ENCODE assay signal across 8 cellular contexts in the genomic region with DNA sequence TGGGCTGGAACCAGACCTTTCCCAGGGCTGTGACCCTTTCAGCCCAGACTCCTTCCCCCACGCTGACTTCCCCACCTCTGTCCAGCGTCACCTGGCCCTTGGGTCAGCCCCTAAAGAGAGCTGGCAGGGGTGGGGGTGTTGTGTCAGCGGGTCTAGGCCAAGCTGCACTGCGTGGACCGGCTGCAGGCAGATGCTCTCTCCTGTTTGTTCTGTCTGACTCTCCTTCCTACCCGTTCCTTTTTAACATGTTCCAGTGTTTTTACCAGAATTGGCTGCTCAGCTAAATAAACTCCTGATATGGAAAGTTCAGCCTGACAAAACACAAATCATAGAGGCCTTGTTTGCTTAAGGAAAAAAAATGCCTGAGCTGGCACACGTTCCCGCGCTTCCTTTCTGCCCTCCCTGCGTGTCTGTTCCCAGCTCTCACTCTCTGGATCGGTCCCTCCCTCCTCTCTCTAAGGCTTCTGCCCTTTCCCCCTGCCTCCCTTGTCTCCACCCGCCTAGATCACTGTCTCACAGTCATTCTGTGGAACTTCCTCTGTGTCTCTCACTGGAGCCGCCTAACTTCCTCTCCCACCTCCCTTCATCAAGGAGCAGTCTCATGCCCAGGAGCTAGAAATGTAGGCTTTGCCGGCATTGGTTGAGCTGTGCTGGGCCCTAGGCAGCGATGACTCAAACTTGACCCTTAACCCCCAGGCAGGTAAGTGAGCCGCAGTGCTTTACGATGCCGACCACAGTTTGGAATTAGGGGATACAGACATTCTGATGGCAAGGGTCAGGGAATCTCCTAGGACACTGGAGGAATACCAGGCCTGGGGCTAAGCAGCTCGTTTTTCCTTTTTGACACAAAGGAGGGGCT. TPM values are rescaled to one million over a fixed set of nuclear protein-coding genes. Genes with fewer than 3 reads are reported as not detected.
A peak's percentile ranks its signal among the peaks of the same experiment; 100 is the strongest.
DNase-seq lines count a peak whose midpoint lies in the region; ATAC-seq, FAIRE-seq and TF ChIP-seq lines count a peak whose summit lies in the region.

No MANE protein-coding gene starts in this region.

- peak overlapping the region; percentile 76 to 95 (median 88) for H3K4me2 ChIP-seq in BLaER1 treated with 17β-estradiol and CSF1 and Interleukin-3, amounts not matched to agents 10 nM and 100 nM
- peak overlapping the region; percentile 30 for H3K4me2 ChIP-seq in Loucy (ENCODE audit: low read depth, low read length, poor library complexity, severe bottlenecking)

- no peak for DNase-seq in WTC11 (ENCODE audit: low spot score)
- DNase-seq in heart right ventricle = peak; percentile 41 to 44
- no peak for DNase-seq in activated effector memory CD4-positive, alpha-beta T cell treated with anti-CD3 and anti-CD28 coated beads, Interleukin-2, amount 50 U/mL, for 16 hours
- no peak for DNase-seq in GM19239 (ENCODE audit: insufficient read length, low spot score)

- no peaks in the 10 kb centered on the region for H3K27me3 ChIP-seq in BLaER1 treated with 17β-estradiol and CSF1 and Interleukin-3, amounts not matched to agents 10 nM and 100 nM
- no peaks in the 10 kb centered on the region for H3K27me3 ChIP-seq in Loucy (ENCODE audit: insufficient read depth, low read length, poor library complexity, severe bottlenecking)
- H3K27me3 ChIP-seq in heart right ventricle = no peaks in the 10 kb centered on the region
- no peaks in the 10 kb centered on the region for H3K27me3 ChIP-seq in rectal smooth muscle tissue (ENCODE audit: control insufficient read depth, insufficient read depth, low read length)

- peaks cover 61 to 66% (median 62%) of the 10 kb centered on the region in 10 experiments for H3K4me1 ChIP-seq in BLaER1 treated with 17β-estradiol and CSF1 and Interleukin-3, amounts not matched to agents 10 nM and 100 nM
- peaks cover 40% of the 10 kb centered on the region for H3K4me1 ChIP-seq in Loucy (ENCODE audit: insufficient read depth, low read length, poor library complexity, severe bottlenecking)
- H3K4me1 ChIP-seq in heart right ventricle = peaks cover 15 to 57% (median 40%) of the 10 kb centered on the region in 9 donors
- peaks cover 71% of the 10 kb centered on the region for H3K4me1 ChIP-seq in rectal smooth muscle tissue (ENCODE audit: control insufficient read depth, insufficient read depth, low read length)

- intact Hi-C loops in heart right ventricle (cut with DNase I) = no loop called here

- no peaks in the 10 kb centered on the region for H3K9me3 Mint-ChIP-seq in WTC11

- H3K9me3 ChIP-seq in BLaER1 treated with 17β-estradiol and CSF1 and Interleukin-3, amounts not matched to agents 10 nM and 100 nM (replicated peaks in 1 of 11) = no peaks in the 10 kb centered on the region
- H3K9me3 ChIP-seq in Loucy (ENCODE audit: insufficient read depth, low read depth, low read length) (no peaks in the 10 kb centered on the region), heart right ventricle (no peaks in the 10 kb centered on the region)

- peaks cover 35% of the 10 kb centered on the region for H3K4me1 Mint-ChIP-seq in WTC11

- H3K9ac ChIP-seq in BLaER1 treated with 17β-estradiol and CSF1 and Interleukin-3, amounts not matched to agents 10 nM and 100 nM = peak overlapping the region; percentile 56 to 87 (median 64)
- H3K9ac ChIP-seq in Loucy (ENCODE audit: low read depth, low read length, poor library complexity, severe bottlenecking) (no peak overlapping the region), rectal smooth muscle tissue (ENCODE audit: low read length) (no peak overlapping the region)

- H3K27ac ChIP-seq in BLaER1 treated with 17β-estradiol and CSF1 and Interleukin-3, amounts not matched to agents 10 nM and 100 nM = peak overlapping the region; percentile 54 to 98 (median 88)
- H3K27ac ChIP-seq in heart right ventricle (peak overlapping the region; percentile 59 to 86 (median 72)), rectal smooth muscle tissue (ENCODE audit: low read depth, low read length) (peak overlapping the region; percentile 95)

- H3K4me3 ChIP-seq in BLaER1 treated with 17β-estradiol and CSF1 and Interleukin-3, amounts not matched to agents 10 nM and 100 nM = peak overlapping the region in 8 of 10 experiments; percentile 16 to 59 (median 36); a peak in 14 of 20 replicates
- H3K4me3 ChIP-seq in Loucy (ENCODE audit: low read length, poor library complexity, severe bottlenecking) (no peak overlapping the region), heart right ventricle (peak overlapping the region in 6 of 10 donors; percentile 7 to 24 (median 18)), rectal smooth muscle tissue (ENCODE audit: low read length) (peak overlapping the region; percentile 51)

- H3K9me2 ChIP-seq in Loucy (replicated peaks; ENCODE audit: low read depth, low read length) = no peaks in the 10 kb centered on the region

- peak overlapping the region; percentile 95 for H3K27ac Mint-ChIP-seq in WTC11

- peaks cover 31% of the 10 kb centered on the region for H3K79me2 ChIP-seq in Loucy (ENCODE audit: insufficient read depth, low read length)

- 46 to 52% methylated on average over 19 of the region's 19 CpGs for WGBS in heart right ventricle, 2 donors

- peaks cover 9 to 41% (median 36%) of the 10 kb centered on the region in 11 experiments for H3K36me3 ChIP-seq in BLaER1 treated with 17β-estradiol and CSF1 and Interleukin-3, amounts not matched to agents 10 nM and 100 nM
- H3K36me3 ChIP-seq in Loucy (ENCODE audit: insufficient read depth, low read length) (peaks cover 35% of the 10 kb centered on the region; the same call in 1 of the 2 replicates), heart right ventricle (peaks cover 0 to 30% (median 6%) of the 10 kb centered on the region in 9 donors), rectal smooth muscle tissue (ENCODE audit: control insufficient read depth, insufficient read depth, low read length) (no peaks in the 10 kb centered on the region)

- FAIRE-seq in GM19239 (lab: Jason Lieb, UNC) = no peak

- CTCF ChIA-PET in WTC11 (lab: Charles Lee) = interaction anchor here (0.6 to 2.7 kb wide), 17 partner anchors 9 to 279 kb away, joined by 3 to 24 read pairs (median 4); a partner anchor contains a TSS

- peaks cover 0 to 20% (median 0%) of the 10 kb centered on the region in 11 experiments; a peak in 5 of 22 replicates for H4K20me1 ChIP-seq in BLaER1 treated with 17β-estradiol and CSF1 and Interleukin-3, amounts not matched to agents 10 nM and 100 nM
- H4K20me1 ChIP-seq in Loucy (ENCODE audit: insufficient read depth, low read length, poor library complexity, severe bottlenecking) = peaks cover 5% of the 10 kb centered on the region

- ATAC-seq in WTC11 (peak; percentile 9), heart right ventricle (peak; percentile 50 to 72 (median 62)), HG03025 (IDR thresholded peaks at IDR 0.05; ENCODE audit: low FRiP score, unreplicated experiment) (no peak)

- no peak overlapping the region for H3K4me3 Mint-ChIP-seq in WTC11

- H3K36me3 Mint-ChIP-seq in WTC11 = peaks cover 18% of the 10 kb centered on the region

- POLR2A ChIA-PET in WTC11 (lab: Charles Lee) = interaction anchor here (0.8 to 2.4 kb wide), 2 partner anchors 15 to 269 kb away, joined by 3 to 8 read pairs; a partner anchor contains a TSS

- H3F3A ChIP-seq in Loucy (ENCODE audit: low read depth) = peaks cover 4% of the 10 kb centered on the region; the same call in 1 of the 2 replicates

- H3K27me3 Mint-ChIP-seq in WTC11 (ENCODE audit: low read depth) = no peaks in the 10 kb centered on the region

- TF ChIP-seq CTCF in Loucy (conservative IDR thresholded peaks at IDR 0.05; ENCODE audit: low read length) = no peak
- no peak; the same call in 1 of the 2 replicates for TF ChIP-seq CTCF in WTC11 (IDR thresholded peaks at IDR 0.05)
- TF ChIP-seq CTCF in heart right ventricle (IDR thresholded peaks at IDR 0.05) = no peak

- no peak overlapping the region for H2AFZ ChIP-seq in Loucy (ENCODE audit: low read length)

TF ChIP-seq in WTC11, 78 proteins besides CTCF, POLR2A, EP300 and RAD21 (continues in another document):
- no peak for TF ChIP-seq IRF2 (CRISPR knock-in tag; IDR thresholded peaks at IDR 0.05; ENCODE audit: borderline replicate concordance, low read depth)
- TF ChIP-seq, protein P1, sequence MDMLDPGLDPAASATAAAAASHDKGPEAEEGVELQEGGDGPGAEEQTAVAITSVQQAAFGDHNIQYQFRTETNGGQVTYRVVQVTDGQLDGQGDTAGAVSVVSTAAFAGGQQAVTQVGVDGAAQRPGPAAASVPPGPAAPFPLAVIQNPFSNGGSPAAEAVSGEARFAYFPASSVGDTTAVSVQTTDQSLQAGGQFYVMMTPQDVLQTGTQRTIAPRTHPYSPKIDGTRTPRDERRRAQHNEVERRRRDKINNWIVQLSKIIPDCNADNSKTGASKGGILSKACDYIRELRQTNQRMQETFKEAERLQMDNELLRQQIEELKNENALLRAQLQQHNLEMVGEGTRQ (CRISPR knock-in tag; IDR thresholded peaks at IDR 0.05) = no peak
- TF ChIP-seq JUN (CRISPR knock-in tag; IDR thresholded peaks at IDR 0.05) = no peak
- TF ChIP-seq, protein P2, sequence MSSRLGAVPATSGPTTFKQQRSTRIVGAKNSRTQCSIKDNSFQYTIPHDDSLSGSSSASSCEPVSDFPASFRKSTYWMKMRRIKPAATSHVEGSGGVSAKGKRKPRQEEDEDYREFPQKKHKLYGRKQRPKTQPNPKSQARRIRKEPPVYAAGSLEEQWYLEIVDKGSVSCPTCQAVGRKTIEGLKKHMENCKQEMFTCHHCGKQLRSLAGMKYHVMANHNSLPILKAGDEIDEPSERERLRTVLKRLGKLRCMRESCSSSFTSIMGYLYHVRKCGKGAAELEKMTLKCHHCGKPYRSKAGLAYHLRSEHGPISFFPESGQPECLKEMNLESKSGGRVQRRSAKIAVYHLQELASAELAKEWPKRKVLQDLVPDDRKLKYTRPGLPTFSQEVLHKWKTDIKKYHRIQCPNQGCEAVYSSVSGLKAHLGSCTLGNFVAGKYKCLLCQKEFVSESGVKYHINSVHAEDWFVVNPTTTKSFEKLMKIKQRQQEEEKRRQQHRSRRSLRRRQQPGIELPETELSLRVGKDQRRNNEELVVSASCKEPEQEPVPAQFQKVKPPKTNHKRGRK (CRISPR knock-in tag; IDR thresholded peaks at IDR 0.05; ENCODE audit: borderline replicate concordance) = no peak
- no peak for TF ChIP-seq ZNF121 (CRISPR knock-in tag; IDR thresholded peaks at IDR 0.05)
- TF ChIP-seq, protein P3, sequence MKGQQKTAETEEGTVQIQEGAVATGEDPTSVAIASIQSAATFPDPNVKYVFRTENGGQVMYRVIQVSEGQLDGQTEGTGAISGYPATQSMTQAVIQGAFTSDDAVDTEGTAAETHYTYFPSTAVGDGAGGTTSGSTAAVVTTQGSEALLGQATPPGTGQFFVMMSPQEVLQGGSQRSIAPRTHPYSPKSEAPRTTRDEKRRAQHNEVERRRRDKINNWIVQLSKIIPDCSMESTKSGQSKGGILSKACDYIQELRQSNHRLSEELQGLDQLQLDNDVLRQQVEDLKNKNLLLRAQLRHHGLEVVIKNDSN (CRISPR knock-in tag; IDR thresholded peaks at IDR 0.05) = no peak
- no peak for TF ChIP-seq ELF4 (CRISPR knock-in tag; IDR thresholded peaks at IDR 0.05; ENCODE audit: low read depth)

RNA-seq across cellular contexts. Expression of a gene that starts 15.5 kb away (rescaled TPM):
- total RNA-seq in WTC11 (2021) (40.5 to 49.4 TPM (median 44.4 TPM) in 3 replicates), heart right ventricle (10 to 100 TPM; 17.3 to 37.9 (median 20.9) TPM)
- 10 to 100 TPM; 11.5 to 26.6 TPM for polyA plus RNA-seq in heart right ventricle

RNA-seq across cellular contexts. Expression of a gene that starts 41.4 kb away (rescaled TPM):
- total RNA-seq in WTC11 (2021) = 14.6 to 19.7 TPM (median 15.8 TPM) in 3 replicates
- 10 to 100 TPM; 13.2 to 25.7 (median 16.2) TPM for total RNA-seq in heart right ventricle
- 1 to 10 TPM; 3.4 to 4.9 TPM for polyA plus RNA-seq in heart right ventricle

Comparison
In these comparisons a context has a peak if more than half of its experiments do, and no peak if none do; other contexts are left out.
1. H3K9ac ChIP-seq: peak in BLaER1 treated with 17β-estradiol and CSF1 and Interleukin-3, amounts not matched to agents 10 nM and 100 nM (11 of 11); none in Loucy (single experiment) and rectal smooth muscle tissue (single experiment).
2. DNase-seq: peak in heart right ventricle (2 of 2); none in WTC11 (single experiment), activated effector memory CD4-positive, alpha-beta T cell treated with anti-CD3 and anti-CD28 coated beads, Interleukin-2, amount 50 U/mL, for 16 hours (single experiment) and GM19239 (single experiment).
3. Peak in every context shown above with its lines, with median percentiles within 50 percentile points of each other: H3K27ac ChIP-seq.